ENCODE assay signal across 27 cellular contexts in genomic region chr14:102496331-102496691, GRCh38. TPM values are rescaled to one million over a fixed set of nuclear protein-coding genes. Genes with fewer than 3 reads are reported as not detected.
DNase-seq lines count a peak whose midpoint lies in the region; ATAC-seq, FAIRE-seq and TF ChIP-seq lines count a peak whose summit lies in the region.
"Had no signal": no experiment of that assay in that cellular context is flagged by ENCODE, and none has a peak within 500 bp of the region (broad histone marks: within the 10 kb centered on the region; RNA-seq: fewer than 3 reads in every experiment).

No MANE protein-coding gene starts in this region.

- H3K27me3 ChIP-seq in neuronal stem cell (ENCODE audit: control insufficient read depth in 3 of 3, insufficient read depth in 3 of 3, low read depth in 1 of 3, low read length in 3 of 3) (no peaks in the 10 kb centered on the region), gastrocnemius medialis (no peaks in the 10 kb centered on the region), esophagus squamous epithelium (no peaks in the 10 kb centered on the region)
- H3K27me3 ChIP-seq: BE2C; BLaER1 treated with 17β-estradiol and CSF1 and Interleukin-3, amounts not matched to agents 10 nM and 100 nM had no signal

- H2BK120ac ChIP-seq in neuronal stem cell (ENCODE audit: low read depth, low read length): no peak overlapping the region

- H3K23ac ChIP-seq in neuronal stem cell (ENCODE audit: low read depth, low read length, poor library complexity): peak overlapping the region; percentile 85

- H3K9me3 ChIP-seq in neuronal stem cell (replicated peaks in 1 of 2; ENCODE audit: control insufficient read depth in 2 of 2, insufficient read depth in 1 of 2, low read depth in 1 of 2, low read length in 2 of 2) (no peaks in the 10 kb centered on the region), gastrocnemius medialis (no peaks in the 10 kb centered on the region), esophagus squamous epithelium (no peaks in the 10 kb centered on the region)
- H3K9me3 ChIP-seq: A549; BE2C; BLaER1 treated with 17β-estradiol and CSF1 and Interleukin-3, amounts not matched to agents 10 nM and 100 nM had no signal

- H2BK15ac ChIP-seq in neuronal stem cell (ENCODE audit: low read length): no peak overlapping the region

- WGBS in neuronal stem cell (ENCODE audit: extremely low coverage in 2 of 2, insufficient read length in 2 of 2, insufficient replicate concordance in 1 of 2), 2 donors: no CpG with 5 or more reads among the region's 11 CpGs
- WGBS in esophagus squamous epithelium, 2 donors: 92 to 100% methylated on average over 3 to 9 of the region's 11 CpGs

- no peak overlapping the region for H3K18ac ChIP-seq in neuronal stem cell (ENCODE audit: low read length)

- no peak overlapping the region for H2BK5ac ChIP-seq in neuronal stem cell (ENCODE audit: low read length)

- H4K8ac ChIP-seq in neuronal stem cell (ENCODE audit: low read depth, low read length): no peak overlapping the region

- POLR2A ChIA-PET in WTC11 (lab: Charles Lee): no interaction called here

- peak; percentile 9 for FAIRE-seq in HTR-8/SVneo (lab: Jason Lieb, UNC)
- FAIRE-seq: A549, D721Med, GM12878, GM19239, H1 had no signal

- H3K4me3 ChIP-seq in neuronal stem cell (ENCODE audit: low read length in 2 of 2) (no peak overlapping the region), gastrocnemius medialis (no peak overlapping the region), esophagus squamous epithelium (no peak overlapping the region)
- H3K4me3 ChIP-seq: A549; BLaER1 treated with 17β-estradiol and CSF1 and Interleukin-3, amounts not matched to agents 10 nM and 100 nM; GM12878; GM23248 had no signal

- in situ Hi-C loops in gastrocnemius medialis (cut with MboI; ENCODE audit: low sequenced_read_pairs in 4 of 4): no loop called here

- intact Hi-C loops in gastrocnemius medialis (cut with DNase I; ENCODE audit: low total_unique reads) (no loop called here), natural killer cell (cut with micrococcal nuclease) (no loop called here), esophagus squamous epithelium (cut with DNase I) (no loop called here)
- intact Hi-C loops in activated CD4-positive, alpha-beta T cell treated with anti-CD3 and anti-CD28 coated beads, Interleukin-2, amount 10 ng/mL, durations not matched to agents 24 days and 14 days (cut with micrococcal nuclease): no loop called here

- H2AK5ac ChIP-seq in neuronal stem cell (ENCODE audit: low read depth, low read length): no peak overlapping the region

- H3K27me3 Mint-ChIP-seq in WTC11 (ENCODE audit: low read depth): no peaks in the 10 kb centered on the region
- H3K27me3 Mint-ChIP-seq in natural killer cell (ENCODE audit: low read depth in 2 of 2): no peaks in the 10 kb centered on the region
- H3K27me3 Mint-ChIP-seq in activated CD4-positive, alpha-beta T cell treated with anti-CD3 and anti-CD28 coated beads, Interleukin-2, amount 10 ng/mL, durations not matched to agents 24 days and 14 days: no peaks in the 10 kb centered on the region
- H3K27me3 Mint-ChIP-seq: CD4-positive, alpha-beta T cell; CD8-positive, alpha-beta memory T cell had no signal

- H3K36me3 Mint-ChIP-seq in WTC11 (no peaks in the 10 kb centered on the region), natural killer cell (no peaks in the 10 kb centered on the region)
- H3K36me3 Mint-ChIP-seq in activated CD4-positive, alpha-beta T cell treated with anti-CD3 and anti-CD28 coated beads, Interleukin-2, amount 10 ng/mL, durations not matched to agents 24 days and 14 days (ENCODE audit: low read depth): no peaks in the 10 kb centered on the region

- ATAC-seq in WTC11 (no peak), gastrocnemius medialis (no peak), natural killer cell (no peak)
- ATAC-seq: A549, GM12878 had no signal

- no peak overlapping the region for H2AFZ ChIP-seq in neuronal stem cell (ENCODE audit: low read length)
- H2AFZ ChIP-seq: GM23248 had no signal

- H3K14ac ChIP-seq in neuronal stem cell (ENCODE audit: low read length): peak overlapping the region; percentile 47

- H2BK12ac ChIP-seq in neuronal stem cell (ENCODE audit: low read length): no peak overlapping the region

- H3K27ac ChIP-seq in neuronal stem cell (replicated peaks; ENCODE audit: low read length) (no peak overlapping the region), gastrocnemius medialis (peak overlapping the region in 3 of 4 donors; percentile 95 to 99 (median 96)), esophagus squamous epithelium (no peak overlapping the region)
- H3K27ac ChIP-seq: A549; BLaER1 treated with 17β-estradiol and CSF1 and Interleukin-3, amounts not matched to agents 10 nM and 100 nM; GM23248 had no signal

- no peak overlapping the region for H3K4ac ChIP-seq in neuronal stem cell (ENCODE audit: low read length)

- no peaks in the 10 kb centered on the region for H3K4me1 Mint-ChIP-seq in WTC11
- peaks cover 10 to 22% of the 10 kb centered on the region in 2 donors for H3K4me1 Mint-ChIP-seq in natural killer cell
- peaks cover 11% of the 10 kb centered on the region for H3K4me1 Mint-ChIP-seq in activated CD4-positive, alpha-beta T cell treated with anti-CD3 and anti-CD28 coated beads, Interleukin-2, amount 10 ng/mL, durations not matched to agents 24 days and 14 days

- no peak overlapping the region for H4K91ac ChIP-seq in neuronal stem cell (ENCODE audit: low read depth, low read length, poor library complexity)

- TF ChIP-seq CTCF in WTC11 (IDR thresholded peaks at IDR 0.05) (no peak), gastrocnemius medialis (IDR thresholded peaks at IDR 0.05 in 4 of 5, conservative IDR thresholded peaks at IDR 0.05 in 1 of 5) (no peak), natural killer cell (IDR thresholded peaks at IDR 0.05) (no peak), esophagus squamous epithelium (IDR thresholded peaks at IDR 0.05) (no peak)

- CTCF ChIA-PET in WTC11 (lab: Charles Lee): no interaction called here

- H3K9me3 Mint-ChIP-seq in WTC11: no peaks in the 10 kb centered on the region
- H3K9me3 Mint-ChIP-seq in natural killer cell: no peaks in the 10 kb centered on the region
- no peaks in the 10 kb centered on the region for H3K9me3 Mint-ChIP-seq in activated CD4-positive, alpha-beta T cell treated with anti-CD3 and anti-CD28 coated beads, Interleukin-2, amount 10 ng/mL, durations not matched to agents 24 days and 14 days
- H3K9me3 Mint-ChIP-seq: CD14-positive monocyte; CD4-positive, alpha-beta T cell; CD8-positive, alpha-beta memory T cell had no signal

- H3K27ac Mint-ChIP-seq in WTC11: peak overlapping the region; percentile 68; the same call in 1 of the 2 replicates
- peak overlapping the region in 1 of 2 donors; percentile 22 for H3K27ac Mint-ChIP-seq in natural killer cell
- no peak overlapping the region for H3K27ac Mint-ChIP-seq in activated CD4-positive, alpha-beta T cell treated with anti-CD3 and anti-CD28 coated beads, Interleukin-2, amount 10 ng/mL, durations not matched to agents 24 days and 14 days
- H3K27ac Mint-ChIP-seq: CD4-positive, alpha-beta T cell had no signal

- peaks cover 6% of the 10 kb centered on the region for H3K79me1 ChIP-seq in neuronal stem cell (ENCODE audit: low read depth, low read length)

- DNase-seq in HTR-8/SVneo (ENCODE audit: insufficient read length, low spot score): no peak
- no peak for DNase-seq in WTC11 (ENCODE audit: low spot score)
- no peak for DNase-seq in neuronal stem cell (ENCODE audit: low spot score)
- DNase-seq in gastrocnemius medialis: no peak
- DNase-seq in natural killer cell: no peak
- no peak for DNase-seq in activated CD4-positive, alpha-beta T cell treated with anti-CD3 and anti-CD28 coated beads, Interleukin-2, amount 10 ng/mL, durations not matched to agents 24 days and 14 days
- DNase-seq in esophagus squamous epithelium (lab: John Stamatoyannopoulos, UW): no peak
- DNase-seq: 8988T; ACHN; AML-193; BE2C; CD4-positive, alpha-beta T cell; CD8-positive, alpha-beta memory T cell; DMS 273 treated with DMSO at 0.1 percent for 48 hours; DMS79; EL; GDM1; GM23248; H7; HCEC 1CT had no signal

- H3K36me3 ChIP-seq in neuronal stem cell (replicated peaks in 1 of 2; ENCODE audit: control insufficient read depth in 2 of 2, insufficient read depth in 2 of 2, low read length in 2 of 2): peaks cover 15 to 32% of the 10 kb centered on the region in 2 donors
- no peaks in the 10 kb centered on the region for H3K36me3 ChIP-seq in gastrocnemius medialis
- H3K36me3 ChIP-seq in esophagus squamous epithelium: peaks cover 4 to 53% (median 6%) of the 10 kb centered on the region in 3 donors
- H3K36me3 ChIP-seq: BE2C had no signal

- TF ChIP-seq POLR2A in gastrocnemius medialis (IDR thresholded peaks at IDR 0.05) (no peak), esophagus squamous epithelium (IDR thresholded peaks at IDR 0.05) (no peak)

- H3K4me1 ChIP-seq in neuronal stem cell (ENCODE audit: control insufficient read depth in 2 of 2, insufficient read depth in 1 of 2, low read depth in 1 of 2, low read length in 2 of 2) (no peaks in the 10 kb centered on the region), gastrocnemius medialis (peaks cover 40 to 46% of the 10 kb centered on the region in 2 donors), esophagus squamous epithelium (peaks cover 0 to 24% (median 3%) of the 10 kb centered on the region in 3 donors)
- H3K4me1 ChIP-seq: A549, BE2C had no signal

- no peak overlapping the region for H3K9ac ChIP-seq in neuronal stem cell (ENCODE audit: low read depth, low read length, poor library complexity)
- H3K9ac ChIP-seq: BLaER1 treated with 17β-estradiol and CSF1 and Interleukin-3, amounts not matched to agents 10 nM and 100 nM; GM23248 had no signal

- no peak overlapping the region for H3K4me2 ChIP-seq in neuronal stem cell (ENCODE audit: insufficient read depth, low read length, poor library complexity, severe bottlenecking)
- H3K4me2 ChIP-seq: A549; BLaER1 treated with 17β-estradiol and CSF1 and Interleukin-3, amounts not matched to agents 10 nM and 100 nM had no signal

- H3K4me3 Mint-ChIP-seq in WTC11: no peak overlapping the region
- no peak overlapping the region for H3K4me3 Mint-ChIP-seq in natural killer cell
- no peak overlapping the region for H3K4me3 Mint-ChIP-seq in activated CD4-positive, alpha-beta T cell treated with anti-CD3 and anti-CD28 coated beads, Interleukin-2, amount 10 ng/mL, durations not matched to agents 24 days and 14 days
- H3K4me3 Mint-ChIP-seq: CD14-positive monocyte; CD4-positive, alpha-beta T cell had no signal

TF ChIP-seq in WTC11, 78 proteins besides CTCF, POLR2A, EP300 and RAD21 (continues in another document):
- TF ChIP-seq CREM (CRISPR knock-in tag; IDR thresholded peaks at IDR 0.05): no peak
- TF ChIP-seq RORB (CRISPR knock-in tag; IDR thresholded peaks at IDR 0.05): no peak
- no peak for TF ChIP-seq NFATC4 (CRISPR knock-in tag; IDR thresholded peaks at IDR 0.05)

RNA-seq across cellular contexts. Expression of gene ANKRD9, which starts 13.3 kb away (rescaled TPM):
- total RNA-seq in WTC11 (2021) (55.6 to 63.8 TPM (median 56.6 TPM) in 3 replicates), gastrocnemius medialis (100 to 1,000 TPM; 155 to 450 (median 216) TPM), natural killer cell (10 to 100 TPM in 1 of 3 donors, 1 to 10 TPM in 2; 4.0 to 11.0 (median 9.6) TPM), esophagus squamous epithelium (10 to 100 TPM; 20.0 to 39.0 (median 30.2) TPM)
- 21.5 TPM for polyA plus RNA-seq in neuronal stem cell (2013, experiment 1 of 2)
- 21.0 TPM for polyA plus RNA-seq in neuronal stem cell (2013, experiment 2 of 2)
- total RNA-seq in activated CD4-positive, alpha-beta T cell treated with anti-CD3 and anti-CD28 coated beads, Interleukin-2, amount 10 ng/mL, durations not matched to agents 24 days and 14 days: 14.6 and 16.5 TPM in 2 replicates

Comparison
In these comparisons a context has a peak if more than half of its experiments do, and no peak if none do; other contexts are left out.
1. H3K27ac ChIP-seq: peak in gastrocnemius medialis (3 of 4); none in neuronal stem cell (single experiment) and esophagus squamous epithelium (0 of 4).